15 cellular contexts compared by ENCODE assay signal in the genomic region with DNA sequence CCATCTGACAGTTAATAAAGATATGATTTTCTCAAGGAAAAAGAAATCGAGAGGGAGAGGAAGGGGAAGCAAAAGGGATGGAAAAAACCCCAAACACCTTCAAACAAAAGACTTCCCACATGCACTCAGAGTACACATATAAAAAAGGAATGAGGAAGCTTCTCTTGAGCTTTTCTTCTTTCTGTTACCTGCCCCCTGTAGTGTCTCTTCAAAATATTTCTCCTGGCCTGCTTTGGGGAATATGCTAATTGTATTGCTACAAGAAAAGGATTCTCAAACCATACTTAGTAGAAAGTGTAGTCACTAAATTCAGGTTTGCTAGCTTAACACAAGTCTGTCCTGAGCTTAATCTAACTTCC. TPM values are rescaled to one million over a fixed set of nuclear protein-coding genes. Genes with fewer than 3 reads are reported as not detected.
DNase-seq lines count a peak whose midpoint lies in the region; ATAC-seq and FAIRE-seq lines count a peak whose summit lies in the region.
"Had no signal": no experiment of that assay in that cellular context is flagged by ENCODE, and none has a peak within 500 bp of the region (broad histone marks: within the 10 kb centered on the region; RNA-seq: fewer than 3 reads in every experiment).

No MANE protein-coding gene starts in this region.

- no peak overlapping the region for H3K27ac ChIP-seq in naive thymus-derived CD4-positive, alpha-beta T cell (ENCODE audit: low read depth, low read length)
- no peak overlapping the region for H3K27ac ChIP-seq in GM23248
- H3K27ac ChIP-seq: lower lobe of right lung, tibial nerve had no signal

- H3K27me3 ChIP-seq in naive thymus-derived CD4-positive, alpha-beta T cell (ENCODE audit: control insufficient read depth in 2 of 2, insufficient read depth in 2 of 2, low read length in 2 of 2): no peaks in the 10 kb centered on the region
- H3K27me3 ChIP-seq in GM23248 (replicated peaks; ENCODE audit: insufficient read depth): no peaks in the 10 kb centered on the region
- H3K27me3 ChIP-seq: tibial nerve had no signal

- no peaks in the 10 kb centered on the region for H3F3A ChIP-seq in GM23248 (ENCODE audit: insufficient read depth)

- no peaks in the 10 kb centered on the region for H3K4me1 ChIP-seq in naive thymus-derived CD4-positive, alpha-beta T cell (ENCODE audit: control insufficient read depth in 2 of 2, insufficient read depth in 2 of 2, low read length in 2 of 2)
- no peaks in the 10 kb centered on the region for H3K4me1 ChIP-seq in GM23248 (ENCODE audit: insufficient read depth)
- H3K4me1 ChIP-seq: lower lobe of right lung, tibial nerve had no signal

- H3K27me3 Mint-ChIP-seq in naive thymus-derived CD4-positive, alpha-beta T cell: no peaks in the 10 kb centered on the region
- H3K27me3 Mint-ChIP-seq: CD4-positive, CD25-positive, alpha-beta regulatory T cell had no signal

- no peaks in the 10 kb centered on the region for H3K9me3 ChIP-seq in naive thymus-derived CD4-positive, alpha-beta T cell (ENCODE audit: control insufficient read depth in 2 of 3, low read length in 3 of 3)
- no peaks in the 10 kb centered on the region for H3K9me3 ChIP-seq in GM23248 (ENCODE audit: low read depth)
- H3K9me3 ChIP-seq: lower lobe of right lung, tibial nerve had no signal

- no peak overlapping the region for H3K4me2 ChIP-seq in GM23248 (ENCODE audit: unreplicated experiment)

- H3K79me2 ChIP-seq in GM23248 (ENCODE audit: insufficient read depth): no peaks in the 10 kb centered on the region

- intact Hi-C loops in naive thymus-derived CD4-positive, alpha-beta T cell (cut with micrococcal nuclease): no loop called here

- no peak overlapping the region for H2AFZ ChIP-seq in GM23248

- H4K20me1 ChIP-seq in GM23248 (ENCODE audit: insufficient read depth): no peaks in the 10 kb centered on the region

- peak; percentile 36 for DNase-seq in kidney tubule cell (ENCODE audit: low spot score)
- no peak for DNase-seq in frontal cortex (ENCODE audit: low spot score in 2 of 2)
- DNase-seq in naive thymus-derived CD4-positive, alpha-beta T cell: no peak
- no peak for DNase-seq in GM23248
- DNase-seq: CD4-positive, CD25-positive, alpha-beta regulatory T cell; hypothalamus; lower lobe of right lung; NCI-H226 had no signal

- no peaks in the 10 kb centered on the region for H3K9me3 Mint-ChIP-seq in naive thymus-derived CD4-positive, alpha-beta T cell
- H3K9me3 Mint-ChIP-seq: CD4-positive, CD25-positive, alpha-beta regulatory T cell had no signal

- peaks cover 0 to 17% (median 6%) of the 10 kb centered on the region in 7 donors for H3K4me1 Mint-ChIP-seq in naive thymus-derived CD4-positive, alpha-beta T cell

- POLR2A ChIA-PET in naive thymus-derived CD4-positive, alpha-beta T cell (lab: Charles Lee): no interaction called here

- no peak overlapping the region for H3K4me3 Mint-ChIP-seq in naive thymus-derived CD4-positive, alpha-beta T cell
- H3K4me3 Mint-ChIP-seq: CD4-positive, CD25-positive, alpha-beta regulatory T cell had no signal

- CTCF ChIA-PET in naive thymus-derived CD4-positive, alpha-beta T cell (lab: Charles Lee): interaction anchor here (0.6 to 1.8 kb wide), 3 partner anchors 22 to 240 kb away, joined by 4 to 5 read pairs (median 5); no protein-coding TSS in a partner anchor

- in situ Hi-C loops in GM23248 (cut with MboI): no loop called here

- H3K36me3 ChIP-seq in naive thymus-derived CD4-positive, alpha-beta T cell (ENCODE audit: control insufficient read depth in 2 of 3, insufficient read depth in 3 of 3, low read length in 3 of 3): no peaks in the 10 kb centered on the region
- no peaks in the 10 kb centered on the region for H3K36me3 ChIP-seq in GM23248 (ENCODE audit: low read depth)
- H3K36me3 ChIP-seq: lower lobe of right lung, tibial nerve had no signal

- H3K9ac ChIP-seq in GM23248: no peak overlapping the region

- peaks cover 0 to 12% (median 0%) of the 10 kb centered on the region in 5 donors for H3K36me3 Mint-ChIP-seq in naive thymus-derived CD4-positive, alpha-beta T cell
- H3K36me3 Mint-ChIP-seq: CD4-positive, CD25-positive, alpha-beta regulatory T cell had no signal

- peak; percentile 28 for ATAC-seq in GM18907 (IDR thresholded peaks at IDR 0.05; ENCODE audit: unreplicated experiment)
- ATAC-seq in GM21737 (IDR thresholded peaks at IDR 0.05; ENCODE audit: unreplicated experiment): peak; percentile 13
- ATAC-seq in HG03439 (IDR thresholded peaks at IDR 0.05; ENCODE audit: unreplicated experiment): peak; percentile 29
- no peak for ATAC-seq in naive thymus-derived CD4-positive, alpha-beta T cell
- ATAC-seq: lower lobe of right lung, Panc1 had no signal

- WGBS in GM23248 (ENCODE audit: low coverage in 1 of 2, low lambda C conversion rate in 2 of 2, missing lambda C conversion rate in 2 of 2), 2 experiments: 33 to 48% methylated on average over 1 of the region's 1 CpG

- H3K4me3 ChIP-seq in naive thymus-derived CD4-positive, alpha-beta T cell (ENCODE audit: low read length): no peak overlapping the region
- no peak overlapping the region for H3K4me3 ChIP-seq in GM23248
- H3K4me3 ChIP-seq: lower lobe of right lung, tibial nerve had no signal

- H3K27ac Mint-ChIP-seq in naive thymus-derived CD4-positive, alpha-beta T cell: peak overlapping the region in 1 of 9 donors; percentile 17

- H3K9me2 ChIP-seq in GM23248 (ENCODE audit: insufficient read depth): no peaks in the 10 kb centered on the region

- FAIRE-seq in frontal cortex (lab: Jason Lieb, UNC): no peak
- FAIRE-seq: G401.6, GM19239 had no signal

RNA-seq across cellular contexts. Expression of gene KIF14, which starts 58.7 kb away (rescaled TPM):
- total RNA-seq in frontal cortex: 2.4 TPM
- total RNA-seq in naive thymus-derived CD4-positive, alpha-beta T cell: 10 to 100 TPM in 1 of 5 experiments, under 1 TPM in 2, not detected in 2; 0.16 to 16.2 (median 0.42) TPM
- not detected for polyA plus RNA-seq in naive thymus-derived CD4-positive, alpha-beta T cell
- total RNA-seq in GM23248 (2014; rRNA removed; shearing (Covaris generic)): 5.1 and 5.4 TPM in 2 replicates
- 2.2 and 2.3 TPM in 2 replicates for polyA plus RNA-seq in GM23248 (2016; fragmentation: Nextera tagmentation; extraction: Ambion mirVana)
